ENCODE assay signal across 28 cellular contexts in genomic region chr3:182007441-182007840, GRCh38.
"Had no signal": no experiment of that assay in that cellular context is flagged by ENCODE, and none has a peak within 500 bp of the region (broad histone marks: within the 10 kb centered on the region; RNA-seq: fewer than 3 reads in every experiment).

No MANE protein-coding gene starts in this region.

- H3K9me3 ChIP-seq: adrenal gland, esophagus squamous epithelium had no signal

- H3K4me1 ChIP-seq: adrenal gland, esophagus squamous epithelium had no signal

- DNase-seq: activated B cell treated with CpG ODN at 0.5 μM for 24 hours; activated CD4-positive, alpha-beta T cell treated with anti-CD3 and anti-CD28 coated beads for 48 hours; activated CD4-positive, alpha-beta T cell treated with anti-CD3 and anti-CD28 coated beads, Interleukin-2, amount 50 U/mL, for 1 hour; activated CD4-positive, alpha-beta T cell treated with anti-CD3 and anti-CD28 coated beads, Interleukin-2, amount 50 U/mL, for 48 hours; activated CD8-positive, alpha-beta memory T cell treated with anti-CD3 and anti-CD28 coated beads for 24 hours; activated CD8-positive, alpha-beta T cell treated with anti-CD3 and anti-CD28 coated beads for 36 hours; activated effector memory CD4-positive, alpha-beta T cell treated with Interleukin-2 at 50 U/mL for 16 hours; activated naive CD4-positive, alpha-beta T cell treated with anti-CD3 and anti-CD28 coated beads for 36 hours; activated naive CD8-positive, alpha-beta T cell treated with anti-CD3 and anti-CD28 coated beads for 36 hours; activated naive CD8-positive, alpha-beta T cell treated with anti-CD3 and anti-CD28 coated beads, Interleukin-2, amount 50 U/mL, for 24 hours; activated T-cell treated with anti-CD3 and anti-CD28 coated beads, Interleukin-2, amount 50 U/mL, for 4 hours; adrenal gland; amygdala; aorta; caudate nucleus; cortex of kidney; dermis blood vessel endothelial cell; effector CD4-positive, alpha-beta T cell; effector memory CD8-positive, alpha-beta T cell; esophagus squamous epithelium; head of caudate nucleus; T-helper 1 cell; T-helper 17 cell; T1000; WERI-Rb-1 had no signal

- ATAC-seq: activated CD4-positive, CD25-positive, alpha-beta regulatory T cell treated with anti-CD3 and anti-CD28 coated beads, Interleukin-2, amount 50 U/mL, for 24 hours; activated CD8-positive, alpha-beta T cell treated with anti-CD3 and anti-CD28 coated beads for 36 hours; activated naive CD8-positive, alpha-beta T cell treated with anti-CD3 and anti-CD28 coated beads, Interleukin-2, amount 50 U/mL, for 24 hours; activated T-cell treated with anti-CD3 and anti-CD28 coated beads, Interleukin-2, amount 50 U/mL, for 4 hours; activated T-helper 17 cell treated with anti-CD3 and anti-CD28 coated beads, Interleukin-2, amount 50 U/mL, for 72 hours; effector memory CD8-positive, alpha-beta T cell; T-helper 17 cell had no signal

- H3K27me3 ChIP-seq: adrenal gland, esophagus squamous epithelium had no signal

- H3K27ac ChIP-seq: adrenal gland, epithelial cell of prostate, esophagus squamous epithelium, WERI-Rb-1 had no signal

- H3K36me3 ChIP-seq: adrenal gland, esophagus squamous epithelium, WERI-Rb-1 had no signal

- H3K4me3 ChIP-seq: adrenal gland, esophagus squamous epithelium had no signal
